In the genomic region with DNA sequence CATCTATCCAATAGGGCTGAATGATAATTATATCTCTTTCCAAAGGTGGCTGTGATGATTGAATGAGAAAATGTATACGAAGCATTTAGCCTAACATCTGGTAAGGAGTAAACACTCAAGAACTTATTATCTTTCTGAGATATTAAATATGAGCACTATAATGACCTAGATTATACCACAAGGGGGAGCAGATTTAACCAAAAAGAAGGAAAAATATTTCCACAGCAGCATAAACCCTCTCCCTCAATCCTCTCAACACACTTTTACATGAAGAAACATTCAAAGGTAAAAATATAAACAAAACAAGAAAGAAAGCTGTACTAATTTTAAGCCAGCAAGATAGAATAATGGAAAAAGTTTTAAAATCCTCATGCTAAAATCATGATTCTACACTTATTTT, we compare ENCODE assay signal across 11 cellular contexts.
DNase-seq lines count a peak whose midpoint lies in the region; ATAC-seq, FAIRE-seq and TF ChIP-seq lines count a peak whose summit lies in the region.
"Had no signal": no experiment of that assay in that cellular context is flagged by ENCODE, and none has a peak within 500 bp of the region (broad histone marks: within the 10 kb centered on the region; RNA-seq: fewer than 3 reads in every experiment).

No MANE protein-coding gene starts in this region.

- 0 out of 6 replicates have a peak, but pooled peaks of 1 of the 2 experiments have one; percentile 35 for ATAC-seq in A549
- ATAC-seq in HG02588 (IDR thresholded peaks at IDR 0.05; ENCODE audit: unreplicated experiment), result no peak
- ATAC-seq in GM18498 (IDR thresholded peaks at IDR 0.05; ENCODE audit: unreplicated experiment), result no peak
- ATAC-seq: WTC11 had no signal

- POLR2A ChIA-PET in A549 (lab: Yijun Ruan, JAX), result no interaction called here

- no peak overlapping the region for H3K4me3 ChIP-seq in A549

- TF ChIP-seq RAD21 in A549 (conservative IDR thresholded peaks at IDR 0.05 in 1 of 2, IDR thresholded peaks at IDR 0.05 in 1 of 2), result no peak

- no peak for TF ChIP-seq EP300 in A549 (IDR thresholded peaks at IDR 0.05)

- no peaks in the 10 kb centered on the region for H3K9me3 ChIP-seq in A549

- peak; percentile 25; the same call in 2 of the 3 replicates for TF ChIP-seq CTCF in A549 (IDR thresholded peaks at IDR 0.05)

- CTCF ChIA-PET in A549 (lab: Yijun Ruan, JAX), result no interaction called here

- no peak for TF ChIP-seq POLR2A in A549 (IDR thresholded peaks at IDR 0.05; ENCODE audit: low read length)

- H3K4me1 ChIP-seq in A549, result no peaks in the 10 kb centered on the region

- no peak for FAIRE-seq in A549 (lab: Jason Lieb, UNC)
- FAIRE-seq: colon had no signal

- peak in 1 of 2 experiments; percentile 0 for DNase-seq in A549 (ENCODE audit: low read depth in 1 of 2, low spot score in 1 of 2)
- DNase-seq in EH (ENCODE audit: low read depth), result peak; percentile 14
- peak; percentile 6 for DNase-seq in RPMI7951 (ENCODE audit: low read depth)
- peak; percentile 39 for DNase-seq in fibroblast of peridontal ligament (ENCODE audit: extremely low read depth)
- DNase-seq in mesenteric fat pad (ENCODE audit: low spot score), result no peak
- DNase-seq in SW480 (ENCODE audit: low spot score), result no peak
- DNase-seq: NCI-H187 treated with DMSO at 0.1 percent for 48 hours had no signal

- no peak overlapping the region for H3K27ac ChIP-seq in A549

- no peak overlapping the region for H3K4me2 ChIP-seq in A549

- 97% methylated on average over 1 of the region's 1 CpG for WGBS in A549 (ENCODE audit: missing lambda C conversion rate)

TF ChIP-seq in A549, 52 proteins besides CTCF, POLR2A, EP300 and RAD21:
- TF ChIP-seq HOXB5 (CRISPR knock-in tag; IDR thresholded peaks at IDR 0.05) (no peak), JUNB (IDR thresholded peaks at IDR 0.05) (no peak), MAZ (IDR thresholded peaks at IDR 0.05; ENCODE audit: borderline replicate concordance, low read depth, low read length) (no peak)

Comparison
In these comparisons a context has a peak if more than half of its experiments do, and no peak if none do; other contexts are left out.
1. DNase-seq: peak in EH (single experiment), RPMI7951 (single experiment) and fibroblast of peridontal ligament (single experiment); none in mesenteric fat pad (single experiment) and SW480 (single experiment).